Comparison of ENCODE assay signal across 11 cellular contexts in the genomic region with DNA sequence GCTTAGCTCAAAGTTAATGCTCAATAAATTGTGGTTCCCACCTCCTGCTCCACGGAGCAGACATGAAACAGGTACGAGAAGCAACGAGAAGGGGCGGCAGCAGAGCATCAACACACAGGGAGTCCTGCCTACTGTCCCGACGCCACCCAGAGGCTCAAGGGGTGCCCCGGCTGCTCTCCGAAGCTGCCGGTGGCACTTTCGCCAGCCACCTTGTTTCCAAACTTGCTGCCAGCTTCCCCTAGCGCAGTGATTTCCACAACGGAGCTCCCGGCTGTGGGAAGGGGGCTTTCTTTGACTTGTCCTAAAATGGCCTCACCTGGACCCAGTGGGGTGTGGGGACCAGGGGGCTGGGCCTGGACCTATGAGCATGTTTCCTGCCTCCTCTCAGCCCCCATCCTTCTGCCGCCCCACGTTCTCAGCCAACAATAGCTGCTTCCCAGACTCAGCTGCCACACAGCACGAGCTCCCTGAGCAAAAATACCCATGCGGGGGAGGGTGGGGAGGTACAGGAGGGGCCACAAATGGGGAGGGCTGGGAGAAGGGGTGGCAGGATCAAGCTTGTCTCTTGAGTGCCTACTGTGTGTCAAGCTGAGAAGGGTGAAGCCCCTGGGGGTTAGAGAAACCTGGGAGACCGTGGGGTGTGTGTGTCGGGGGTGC. TPM values are rescaled to one million over a fixed set of nuclear protein-coding genes. Genes with fewer than 3 reads are reported as not detected.
DNase-seq lines count a peak whose midpoint lies in the region; ATAC-seq, FAIRE-seq and TF ChIP-seq lines count a peak whose summit lies in the region.
"Had no signal": no experiment of that assay in that cellular context is flagged by ENCODE, and none has a peak within 500 bp of the region (broad histone marks: within the 10 kb centered on the region; RNA-seq: fewer than 3 reads in every experiment).

No MANE protein-coding gene starts in this region.

- peak overlapping the region; percentile 75 for H3K4me3 Mint-ChIP-seq in stimulated activated effector memory CD8-positive, alpha-beta T cell treated with anti-CD3 and anti-CD28 coated beads, Interleukin-12 subunit alpha, Interleukin-12 subunit beta, amount 100 ng/mL, for 72 hours

- peaks cover 23% of the 10 kb centered on the region for H3K36me3 Mint-ChIP-seq in stimulated activated effector memory CD8-positive, alpha-beta T cell treated with anti-CD3 and anti-CD28 coated beads, Interleukin-12 subunit alpha, Interleukin-12 subunit beta, amount 100 ng/mL, for 72 hours

- no peak for DNase-seq in adipocyte (ENCODE audit: low read depth)
- no peak for DNase-seq in left lung
- DNase-seq in stimulated activated effector memory CD8-positive, alpha-beta T cell treated with anti-CD3 and anti-CD28 coated beads, Interleukin-12 subunit alpha, Interleukin-12 subunit beta, amount 100 ng/mL, for 72 hours (ENCODE audit: low spot score in 2 of 2) = no peak
- no peak for DNase-seq in NCI-H1417 (lab: John Stamatoyannopoulos, UW)
- DNase-seq in GM03348 (ENCODE audit: low spot score) = no peak
- DNase-seq in urothelium cell line (ENCODE audit: low spot score) = no peak
- DNase-seq: activated gamma-delta T cell treated with Interleukin-2 at 50 U/mL for 16 hours, kidney glomerular epithelial cell, NCI-H524 had no signal

- H3K27ac Mint-ChIP-seq in stimulated activated effector memory CD8-positive, alpha-beta T cell treated with anti-CD3 and anti-CD28 coated beads, Interleukin-12 subunit alpha, Interleukin-12 subunit beta, amount 100 ng/mL, for 72 hours = peak overlapping the region; percentile 91

- FAIRE-seq in urothelium cell line (lab: Jason Lieb, UNC) = no peak

- intact Hi-C loops in left lung (cut with DNase I) = no loop called here

- H3K4me1 Mint-ChIP-seq in stimulated activated effector memory CD8-positive, alpha-beta T cell treated with anti-CD3 and anti-CD28 coated beads, Interleukin-12 subunit alpha, Interleukin-12 subunit beta, amount 100 ng/mL, for 72 hours = peaks cover 76% of the 10 kb centered on the region

- no peaks in the 10 kb centered on the region for H3K9me3 ChIP-seq in HUES64 (ENCODE audit: insufficient read depth, low read depth, low read length)
- H3K9me3 ChIP-seq in adipocyte (ENCODE audit: control insufficient read depth, low read length) = no peaks in the 10 kb centered on the region
- H3K9me3 ChIP-seq in left lung = no peaks in the 10 kb centered on the region

- peaks cover 80% of the 10 kb centered on the region for H3K4me1 ChIP-seq in HUES64 (ENCODE audit: insufficient read depth, low read length)
- peaks cover 65% of the 10 kb centered on the region for H3K4me1 ChIP-seq in adipocyte (ENCODE audit: control insufficient read depth, insufficient read depth, low read length)
- peaks cover 34 to 91% of the 10 kb centered on the region in 2 donors for H3K4me1 ChIP-seq in left lung

- no peak for ATAC-seq in left lung
- no peak for ATAC-seq in stimulated activated effector memory CD8-positive, alpha-beta T cell treated with anti-CD3 and anti-CD28 coated beads, Interleukin-12 subunit alpha, Interleukin-12 subunit beta, amount 100 ng/mL, for 72 hours
- no peak for ATAC-seq in HG02763 (IDR thresholded peaks at IDR 0.05; ENCODE audit: unreplicated experiment)

- 75% methylated on average over 17 of the region's 19 CpGs for WGBS in HUES64

- H3K9ac ChIP-seq in HUES64 (ENCODE audit: low read depth, low read length) = peak overlapping the region; percentile 43; the same call in 1 of the 2 replicates
- peak overlapping the region; percentile 77 for H3K9ac ChIP-seq in adipocyte (ENCODE audit: low read length)

- no peak for TF ChIP-seq CTCF in left lung (IDR thresholded peaks at IDR 0.05)

- H3K27ac ChIP-seq in HUES64 (ENCODE audit: low read depth, low read length) (peak overlapping the region; percentile 51; the same call in 1 of the 2 replicates), left lung (peak overlapping the region; percentile 86 to 92)

- H3K27me3 ChIP-seq in HUES64 (ENCODE audit: insufficient read depth, low read length) = no peaks in the 10 kb centered on the region
- H3K27me3 ChIP-seq in adipocyte (replicated peaks; ENCODE audit: control insufficient read depth, insufficient read depth, low read length) = no peaks in the 10 kb centered on the region
- no peaks in the 10 kb centered on the region for H3K27me3 ChIP-seq in left lung

- H3K9me3 Mint-ChIP-seq in stimulated activated effector memory CD8-positive, alpha-beta T cell treated with anti-CD3 and anti-CD28 coated beads, Interleukin-12 subunit alpha, Interleukin-12 subunit beta, amount 100 ng/mL, for 72 hours = no peaks in the 10 kb centered on the region

- H3K36me3 ChIP-seq in HUES64 (ENCODE audit: insufficient read depth, low read length) (no peaks in the 10 kb centered on the region), adipocyte (ENCODE audit: control insufficient read depth, insufficient read depth, low read length, severe bottlenecking) (no peaks in the 10 kb centered on the region), left lung (no peaks in the 10 kb centered on the region)

- no peak overlapping the region for H3K4me3 ChIP-seq in HUES64 (ENCODE audit: low read length)
- no peak overlapping the region for H3K4me3 ChIP-seq in adipocyte (ENCODE audit: low read length)
- no peak overlapping the region for H3K4me3 ChIP-seq in left lung

RNA-seq across cellular contexts. Expression of a gene that starts 35.6 kb away (rescaled TPM):
- polyA plus RNA-seq in HUES64 (2013, experiment 1 of 2) = 29.4 TPM
- polyA plus RNA-seq in HUES64 (2013, experiment 2 of 2) = 36.1 TPM
- 100 to 1,000 TPM in 1 of 2 donors, 10 to 100 TPM in 1; 91.7 to 107 TPM for total RNA-seq in left lung
